2 cellular contexts compared by ENCODE assay signal in the genomic region with DNA sequence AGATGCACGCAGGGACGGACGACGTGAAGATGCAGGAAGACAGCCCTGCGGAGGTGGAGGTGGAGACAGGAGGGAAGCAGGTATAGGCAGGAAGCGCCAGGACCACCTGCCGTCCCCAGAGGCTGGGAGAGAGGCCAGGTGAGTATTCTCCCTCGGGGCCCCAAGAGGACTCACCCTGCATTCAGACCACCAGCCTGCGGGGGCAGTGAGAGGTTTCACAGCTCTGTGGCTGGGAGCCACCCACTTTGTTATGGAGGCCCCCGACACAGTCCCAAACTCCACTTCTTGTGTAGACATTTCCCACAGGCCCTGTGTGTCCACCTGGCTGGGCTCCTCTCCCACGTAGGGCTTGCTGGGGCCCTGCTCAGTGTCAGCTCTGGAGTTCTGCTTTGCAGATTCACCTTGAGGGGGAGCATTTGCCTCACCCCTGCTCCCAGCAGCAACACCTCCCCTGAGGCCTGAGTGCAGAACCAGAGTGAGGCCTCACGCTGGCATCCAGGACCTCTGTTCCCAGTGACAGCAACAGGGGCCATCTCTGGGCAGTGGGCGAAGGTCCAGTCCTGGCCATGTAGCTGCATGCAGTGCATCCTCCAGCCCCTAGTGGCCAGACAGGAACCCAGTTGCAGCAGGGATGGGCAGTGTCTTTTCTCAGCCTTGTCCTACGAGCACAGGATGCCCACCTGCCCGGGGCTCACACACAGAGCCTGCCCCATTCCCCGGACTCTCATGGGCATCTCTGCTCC.
TF ChIP-seq lines count a peak whose summit lies in the region.

No MANE protein-coding gene starts in this region.

TF ChIP-seq in IMR-90, 13 proteins besides CTCF, POLR2A, EP300 and RAD21:
- TF ChIP-seq MAZ (IDR thresholded peaks at IDR 0.05; ENCODE audit: borderline replicate concordance, low read depth, low read length), result no peak
- no peak for TF ChIP-seq FOS (IDR thresholded peaks at IDR 0.05; ENCODE audit: low read depth, low read length)
- TF ChIP-seq NFE2L2 (IDR thresholded peaks at IDR 0.05; ENCODE audit: low read depth, low read length), result no peak
- no peak for TF ChIP-seq RCOR1 (IDR thresholded peaks at IDR 0.05; ENCODE audit: insufficient replicate concordance, low read length)
- TF ChIP-seq CHD1 (IDR thresholded peaks at IDR 0.05; ENCODE audit: low read depth, low read length), result no peak
- no peak for TF ChIP-seq SMC3 (IDR thresholded peaks at IDR 0.05; ENCODE audit: low read depth, low read length)
- TF ChIP-seq MXI1 (IDR thresholded peaks at IDR 0.05; ENCODE audit: borderline replicate concordance, low read depth, low read length), result no peak
- TF ChIP-seq BHLHE40 (IDR thresholded peaks at IDR 0.05; ENCODE audit: low read depth, low read length), result no peak
- TF ChIP-seq, protein P1, sequence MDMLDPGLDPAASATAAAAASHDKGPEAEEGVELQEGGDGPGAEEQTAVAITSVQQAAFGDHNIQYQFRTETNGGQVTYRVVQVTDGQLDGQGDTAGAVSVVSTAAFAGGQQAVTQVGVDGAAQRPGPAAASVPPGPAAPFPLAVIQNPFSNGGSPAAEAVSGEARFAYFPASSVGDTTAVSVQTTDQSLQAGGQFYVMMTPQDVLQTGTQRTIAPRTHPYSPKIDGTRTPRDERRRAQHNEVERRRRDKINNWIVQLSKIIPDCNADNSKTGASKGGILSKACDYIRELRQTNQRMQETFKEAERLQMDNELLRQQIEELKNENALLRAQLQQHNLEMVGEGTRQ (IDR thresholded peaks at IDR 0.05; ENCODE audit: low read depth, low read length), result no peak
- no peak for TF ChIP-seq CEBPB (IDR thresholded peaks at IDR 0.05; ENCODE audit: low read depth, low read length)
- no peak for TF ChIP-seq RFX5 (IDR thresholded peaks at IDR 0.05; ENCODE audit: low read depth, low read length)

TF ChIP-seq in K562, 482 proteins besides CTCF, POLR2A, EP300 and RAD21:
- TF ChIP-seq SRSF1 (IDR thresholded peaks at IDR 0.05; ENCODE audit: low read depth, low read length) (no peak), SMARCE1 (IDR thresholded peaks at IDR 0.05) (no peak), PRMT5 (CRISPR knock-in tag; IDR thresholded peaks at IDR 0.05) (no peak), ZNF583 (CRISPR knock-in tag; IDR thresholded peaks at IDR 0.05) (no peak), FOXA3 (CRISPR knock-in tag; conservative IDR thresholded peaks at IDR 0.05 in 1 of 2, IDR thresholded peaks at IDR 0.05 in 1 of 2) (0 out of 4 replicates have a peak, but pooled peaks of 1 of the 2 experiments have one; percentile 11), TEAD1 (CRISPR knock-in tag; IDR thresholded peaks at IDR 0.05) (no peak)
- TF ChIP-seq, protein P2, sequence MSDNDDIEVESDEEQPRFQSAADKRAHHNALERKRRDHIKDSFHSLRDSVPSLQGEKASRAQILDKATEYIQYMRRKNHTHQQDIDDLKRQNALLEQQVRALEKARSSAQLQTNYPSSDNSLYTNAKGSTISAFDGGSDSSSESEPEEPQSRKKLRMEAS (CRISPR knock-in tag; IDR thresholded peaks at IDR 0.05), result 0 out of 2 replicates have a peak, but pooled peaks have one; percentile 30
